Comparison of ENCODE assay signal across 8 cellular contexts in the genomic region with DNA sequence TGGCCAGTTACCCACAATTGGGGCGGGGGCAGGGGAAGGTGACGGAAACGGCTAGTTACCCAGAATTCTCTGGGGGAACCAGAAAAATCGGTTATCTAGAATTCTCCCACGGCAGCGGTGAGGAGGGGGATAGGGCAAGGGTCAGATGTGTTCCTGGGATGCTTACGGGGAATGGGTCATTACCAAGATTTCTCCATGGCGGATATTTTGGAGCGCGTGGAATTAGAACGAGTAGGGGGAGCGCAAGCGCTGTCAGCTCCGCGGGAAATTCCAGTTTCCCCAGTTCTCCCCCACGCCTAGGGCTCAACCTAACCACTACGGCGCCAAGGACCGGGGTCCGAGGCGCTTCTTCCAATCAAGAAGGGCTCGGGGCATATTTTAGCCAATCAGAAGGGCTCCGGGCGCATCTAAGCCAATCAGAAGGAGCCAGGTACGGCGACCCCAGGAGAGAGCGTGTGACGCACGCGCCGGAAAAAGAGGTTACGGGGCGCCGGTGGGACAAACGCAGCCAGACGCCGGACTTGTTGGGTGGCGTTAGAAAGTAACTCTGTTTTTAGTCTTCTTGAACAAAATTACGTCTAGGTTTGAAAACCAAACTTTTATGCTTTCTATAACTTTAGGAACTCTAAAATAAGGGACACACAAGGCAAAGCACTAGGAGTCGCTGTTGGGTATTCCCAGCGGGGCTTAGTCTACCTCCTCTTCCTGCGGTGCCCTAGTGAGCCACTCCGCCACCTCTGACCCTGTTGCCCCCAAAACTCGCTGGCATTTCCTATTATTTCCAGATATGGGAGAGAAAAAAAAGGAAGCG. TPM values are rescaled to one million over a fixed set of nuclear protein-coding genes. Genes with fewer than 3 reads are reported as not detected.
A peak's percentile ranks its signal among the peaks of the same experiment; 100 is the strongest.
DNase-seq lines count a peak whose midpoint lies in the region; ATAC-seq and TF ChIP-seq lines count a peak whose summit lies in the region.

A gene with protein sequence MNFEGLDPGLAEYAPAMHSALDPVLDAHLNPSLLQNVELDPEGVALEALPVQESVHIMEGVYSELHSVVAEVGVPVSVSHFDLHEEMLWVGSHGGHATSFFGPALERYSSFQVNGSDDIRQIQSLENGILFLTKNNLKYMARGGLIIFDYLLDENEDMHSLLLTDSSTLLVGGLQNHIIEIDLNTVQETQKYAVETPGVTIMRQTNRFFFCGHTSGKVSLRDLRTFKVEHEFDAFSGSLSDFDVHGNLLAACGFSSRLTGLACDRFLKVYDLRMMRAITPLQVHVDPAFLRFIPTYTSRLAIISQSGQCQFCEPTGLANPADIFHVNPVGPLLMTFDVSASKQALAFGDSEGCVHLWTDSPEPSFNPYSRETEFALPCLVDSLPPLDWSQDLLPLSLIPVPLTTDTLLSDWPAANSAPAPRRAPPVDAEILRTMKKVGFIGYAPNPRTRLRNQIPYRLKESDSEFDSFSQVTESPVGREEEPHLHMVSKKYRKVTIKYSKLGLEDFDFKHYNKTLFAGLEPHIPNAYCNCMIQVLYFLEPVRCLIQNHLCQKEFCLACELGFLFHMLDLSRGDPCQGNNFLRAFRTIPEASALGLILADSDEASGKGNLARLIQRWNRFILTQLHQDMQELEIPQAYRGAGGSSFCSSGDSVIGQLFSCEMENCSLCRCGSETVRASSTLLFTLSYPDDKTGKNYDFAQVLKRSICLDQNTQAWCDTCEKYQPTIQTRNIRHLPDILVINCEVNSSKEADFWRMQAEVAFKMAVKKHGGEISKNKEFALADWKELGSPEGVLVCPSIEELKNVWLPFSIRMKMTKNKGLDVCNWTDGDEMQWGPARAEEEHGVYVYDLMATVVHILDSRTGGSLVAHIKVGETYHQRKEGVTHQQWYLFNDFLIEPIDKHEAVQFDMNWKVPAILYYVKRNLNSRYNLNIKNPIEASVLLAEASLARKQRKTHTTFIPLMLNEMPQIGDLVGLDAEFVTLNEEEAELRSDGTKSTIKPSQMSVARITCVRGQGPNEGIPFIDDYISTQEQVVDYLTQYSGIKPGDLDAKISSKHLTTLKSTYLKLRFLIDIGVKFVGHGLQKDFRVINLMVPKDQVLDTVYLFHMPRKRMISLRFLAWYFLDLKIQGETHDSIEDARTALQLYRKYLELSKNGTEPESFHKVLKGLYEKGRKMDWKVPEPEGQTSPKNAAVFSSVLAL (minus strand): TSS at position 322 of the 811 bp plus-strand sequence. CDS start 906 bp downstream, outside the sequence.

- TF ChIP-seq POLR2A in heart left ventricle (IDR thresholded peaks at IDR 0.05) = peak; percentile 40 to 80

- H3K4me3 Mint-ChIP-seq in type B pancreatic cell = peak within 1 kb of the TSS; percentile 97

- H3K27me3 ChIP-seq in adipocyte (replicated peaks; ENCODE audit: control insufficient read depth, insufficient read depth, low read length) = no peaks in the 10 kb centered on the region
- no peaks in the 10 kb centered on the region for H3K27me3 ChIP-seq in heart left ventricle

- peak; percentile 50 for TF ChIP-seq CTCF in GM12875 (IDR thresholded peaks at IDR 0.05; ENCODE audit: borderline replicate concordance, insufficient read depth, low read depth, low read length)
- peak in 11 of 12 donors; percentile 24 to 66 (median 50) for TF ChIP-seq CTCF in heart left ventricle (IDR thresholded peaks at IDR 0.05)
- peak; percentile 78 for TF ChIP-seq CTCF in type B pancreatic cell (conservative IDR thresholded peaks at IDR 0.05)

- DNase-seq in NCI-H1436 (lab: John Stamatoyannopoulos, UW) (peak; percentile 95), T follicular helper cell (ENCODE audit: low read depth) (peak; percentile 87), adipocyte (ENCODE audit: low read depth) (peak; percentile 96), heart left ventricle (peak; percentile 96 to 98 (median 97)), pons (ENCODE audit: low spot score) (peak; percentile 97), type B pancreatic cell (ENCODE audit: extremely low spot score, unreplicated experiment) (peak; percentile 89)

- intact Hi-C loops in heart left ventricle (cut with DNase I) = loop anchor here in 6 of 10 donors (5.0 to 10.0 kb wide), 2 partner anchors 113 to 131 kb away; a partner anchor contains a TSS

- ATAC-seq in HG02840 (IDR thresholded peaks at IDR 0.05; ENCODE audit: low FRiP score, unreplicated experiment) (peak; percentile 95), heart left ventricle (peak; percentile 98 to 100 (median 99))

- H3K9me3 Mint-ChIP-seq in type B pancreatic cell = no peaks in the 10 kb centered on the region

- H3K27me3 Mint-ChIP-seq in type B pancreatic cell = no peaks in the 10 kb centered on the region

- peak within 1 kb of the TSS; percentile 88 to 100 (median 95) for H3K27ac ChIP-seq in heart left ventricle

- peaks cover 4% of the 10 kb centered on the region for H3K36me3 Mint-ChIP-seq in type B pancreatic cell

- H3K36me3 ChIP-seq in adipocyte (ENCODE audit: control insufficient read depth, insufficient read depth, low read length, severe bottlenecking) = no peaks in the 10 kb centered on the region
- H3K36me3 ChIP-seq in heart left ventricle = peaks cover 0 to 7% (median 3%) of the 10 kb centered on the region in 9 donors

- H3K4me3 ChIP-seq in GM12875 (ENCODE audit: low read depth, low read length) = peak within 1 kb of the TSS; percentile 69
- peak within 1 kb of the TSS; percentile 94 for H3K4me3 ChIP-seq in adipocyte (ENCODE audit: low read length)
- H3K4me3 ChIP-seq in heart left ventricle = peak within 1 kb of the TSS; percentile 32 to 93 (median 68)

- peak within 1 kb of the TSS; percentile 93 for H3K9ac ChIP-seq in adipocyte (ENCODE audit: low read length)

- H3K4me1 ChIP-seq in adipocyte (ENCODE audit: control insufficient read depth, insufficient read depth, low read length) (peaks cover 13% of the 10 kb centered on the region), heart left ventricle (peaks cover 0 to 39% (median 13%) of the 10 kb centered on the region in 12 donors)

- H3K9me3 ChIP-seq in adipocyte (ENCODE audit: control insufficient read depth, low read length) (no peaks in the 10 kb centered on the region), heart left ventricle (no peaks in the 10 kb centered on the region)

- peaks cover 21% of the 10 kb centered on the region for H3K4me1 Mint-ChIP-seq in type B pancreatic cell (ENCODE audit: unreplicated experiment)

- peak within 1 kb of the TSS; percentile 98 for H3K27ac Mint-ChIP-seq in type B pancreatic cell

- 0% methylated on average over 42 to 45 of the region's 45 CpGs for WGBS in heart left ventricle, 4 donors

RNA-seq across cellular contexts. Expression of the gene that starts here (rescaled TPM):
- total RNA-seq in heart left ventricle (10 to 100 TPM; 12.3 to 43.8 (median 38.2) TPM), type B pancreatic cell (ENCODE audit: low replicate concordance) (58.3 and 77.5 TPM in 2 replicates)
- polyA plus RNA-seq in heart left ventricle = 10 to 100 TPM; 15.1 to 44.7 TPM

Comparison
In these comparisons a context has a peak if more than half of its experiments do, and no peak if none do; other contexts are left out.
1. Peak in every context shown above with its lines: DNase-seq, ATAC-seq, H3K4me3 ChIP-seq and H3K27ac ChIP-seq.